ENCODE assay signal across 6 cellular contexts in genomic region chr19:8307400-8307964, GRCh38. TPM values are rescaled to one million over a fixed set of nuclear protein-coding genes. Genes with fewer than 3 reads are reported as not detected.
DNase-seq lines count a peak whose midpoint lies in the region; ATAC-seq, FAIRE-seq and TF ChIP-seq lines count a peak whose summit lies in the region.

No MANE protein-coding gene starts in this region.

- no peak for ATAC-seq in activated CD8-positive, alpha-beta memory T cell treated with anti-CD3 and anti-CD28 coated beads, Interleukin-2, amount 10 ng/mL, durations not matched to agents 7 days and 5 days
- ATAC-seq in right lobe of liver = peak; percentile 2 to 26 (median 10)
- no peak for ATAC-seq in GM19023 (IDR thresholded peaks at IDR 0.05; ENCODE audit: unreplicated experiment)

- in situ Hi-C loops in GM13977 (cut with MboI; ENCODE audit: low pct_unique_long_range_greater_than_20kb, low sequenced_read_pairs, unreplicated experiment) = no loop called here

- H3K27ac Mint-ChIP-seq in activated CD8-positive, alpha-beta memory T cell treated with anti-CD3 and anti-CD28 coated beads, Interleukin-2, amount 10 ng/mL, durations not matched to agents 7 days and 5 days = peak overlapping the region; percentile 85

- FAIRE-seq in GM19239 (lab: Jason Lieb, UNC) = peak; percentile 81

- WGBS in right lobe of liver (ENCODE audit: insufficient coverage, low coverage, low lambda C conversion rate, missing lambda C conversion rate) = 7% methylated on average over 17 of the region's 24 CpGs

- H3K27me3 ChIP-seq in right lobe of liver = no peaks in the 10 kb centered on the region

- no peaks in the 10 kb centered on the region for H3K9me3 Mint-ChIP-seq in activated CD8-positive, alpha-beta memory T cell treated with anti-CD3 and anti-CD28 coated beads, Interleukin-2, amount 10 ng/mL, durations not matched to agents 7 days and 5 days (ENCODE audit: low read depth)

- H3K9me3 ChIP-seq in right lobe of liver = no peaks in the 10 kb centered on the region

- peaks cover 14% of the 10 kb centered on the region for H3K36me3 Mint-ChIP-seq in activated CD8-positive, alpha-beta memory T cell treated with anti-CD3 and anti-CD28 coated beads, Interleukin-2, amount 10 ng/mL, durations not matched to agents 7 days and 5 days

- intact Hi-C loops in right lobe of liver (cut with DNase I) = no loop called here

- H3K27ac ChIP-seq in right lobe of liver = peak overlapping the region in 1 of 3 donors; percentile 53

- peaks cover 0 to 30% (median 12%) of the 10 kb centered on the region in 4 donors for H3K4me1 ChIP-seq in right lobe of liver

- peak overlapping the region; percentile 86 for H3K4me3 Mint-ChIP-seq in activated CD8-positive, alpha-beta memory T cell treated with anti-CD3 and anti-CD28 coated beads, Interleukin-2, amount 10 ng/mL, durations not matched to agents 7 days and 5 days

- TF ChIP-seq POLR2A in right lobe of liver (IDR thresholded peaks at IDR 0.05) = no peak

- CTCF ChIA-PET in activated CD8-positive, alpha-beta memory T cell treated with anti-CD3 and anti-CD28 coated beads, Interleukin-2, amount 10 ng/mL, durations not matched to agents 7 days and 5 days (lab: Charles Lee) = interaction anchor here (0.8 kb wide), 1 partner anchor 16 kb away, joined by 3 read pairs; no protein-coding TSS in a partner anchor

- TF ChIP-seq CTCF in right lobe of liver (IDR thresholded peaks at IDR 0.05) = no peak
- TF ChIP-seq CTCF in GM13977 (IDR thresholded peaks at IDR 0.05; ENCODE audit: extremely low read depth, insufficient read depth, missing control alignments) = no peak

- H3K4me1 Mint-ChIP-seq in activated CD8-positive, alpha-beta memory T cell treated with anti-CD3 and anti-CD28 coated beads, Interleukin-2, amount 10 ng/mL, durations not matched to agents 7 days and 5 days = peaks cover 33% of the 10 kb centered on the region

- H3K27me3 Mint-ChIP-seq in activated CD8-positive, alpha-beta memory T cell treated with anti-CD3 and anti-CD28 coated beads, Interleukin-2, amount 10 ng/mL, durations not matched to agents 7 days and 5 days = no peaks in the 10 kb centered on the region

- DNase-seq in GM19239 (ENCODE audit: insufficient read length, low spot score) (no peak), right lobe of liver (no peak), NCI-H1105 (lab: John Stamatoyannopoulos, UW) (no peak), GM13977 (ENCODE audit: low spot score) (no peak)
- no peak for DNase-seq in activated CD8-positive, alpha-beta memory T cell treated with anti-CD3 and anti-CD28 coated beads, Interleukin-2, amount 10 ng/mL, durations not matched to agents 7 days and 5 days

- H3K4me3 ChIP-seq in right lobe of liver = peak overlapping the region; percentile 40 to 75 (median 72)

- H3K36me3 ChIP-seq in right lobe of liver = peaks cover 0 to 14% (median 4%) of the 10 kb centered on the region in 4 donors

RNA-seq across cellular contexts. Expression of gene CD320, which starts 0.7 kb away (rescaled TPM):
- total RNA-seq in activated CD8-positive, alpha-beta memory T cell treated with anti-CD3 and anti-CD28 coated beads, Interleukin-2, amount 10 ng/mL, durations not matched to agents 7 days and 5 days = 10 to 100 TPM; 42.0 to 49.8 TPM
- 10 to 100 TPM in 5 of 6 experiments, 1 to 10 TPM in 1; 8.8 to 43.2 (median 11.5) TPM for total RNA-seq in right lobe of liver

RNA-seq across cellular contexts. Expression of gene NDUFA7, which starts 13.7 kb away (rescaled TPM):
- total RNA-seq in activated CD8-positive, alpha-beta memory T cell treated with anti-CD3 and anti-CD28 coated beads, Interleukin-2, amount 10 ng/mL, durations not matched to agents 7 days and 5 days = 10 to 100 TPM; 47.4 to 66.7 TPM
- 10 to 100 TPM; 20.8 to 60.5 (median 25.9) TPM for total RNA-seq in right lobe of liver

RNA-seq across cellular contexts. Expression of gene RPS28, which starts 13.8 kb away (rescaled TPM):
- total RNA-seq in activated CD8-positive, alpha-beta memory T cell treated with anti-CD3 and anti-CD28 coated beads, Interleukin-2, amount 10 ng/mL, durations not matched to agents 7 days and 5 days = 1,000 to 10,000 TPM; 1,292 to 1,333 TPM
- total RNA-seq in right lobe of liver = 100 to 1,000 TPM; 147 to 669 (median 564) TPM

RNA-seq across cellular contexts. Expression of gene KANK3, which starts 35.6 kb away (rescaled TPM):
- 1 to 10 TPM; 3.2 to 3.7 TPM for total RNA-seq in activated CD8-positive, alpha-beta memory T cell treated with anti-CD3 and anti-CD28 coated beads, Interleukin-2, amount 10 ng/mL, durations not matched to agents 7 days and 5 days
- total RNA-seq in right lobe of liver = 1 to 10 TPM; 2.9 to 6.0 (median 4.2) TPM

RNA-seq across cellular contexts. Expression of gene ANGPTL4, which starts 56.5 kb away (rescaled TPM):
- under 1 TPM; 0.50 to 0.82 TPM for total RNA-seq in activated CD8-positive, alpha-beta memory T cell treated with anti-CD3 and anti-CD28 coated beads, Interleukin-2, amount 10 ng/mL, durations not matched to agents 7 days and 5 days
- 100 to 1,000 TPM in 3 of 6 experiments, 10 to 100 TPM in 2, 1 to 10 TPM in 1; 2.3 to 204 (median 125) TPM for total RNA-seq in right lobe of liver

Comparison
In these comparisons a context has a peak if more than half of its experiments do, and no peak if none do; other contexts are left out.
1. ATAC-seq: peak in right lobe of liver (4 of 4); none in activated CD8-positive, alpha-beta memory T cell treated with anti-CD3 and anti-CD28 coated beads, Interleukin-2, amount 10 ng/mL, durations not matched to agents 7 days and 5 days (single experiment) and GM19023 (single experiment).